3 cellular contexts compared by ENCODE assay signal in genomic region chr1:1976031-1976430, GRCh38.
TF ChIP-seq lines count a peak whose summit lies in the region.

No MANE protein-coding gene starts in this region.

TF ChIP-seq in HCT116, 20 proteins besides CTCF, POLR2A, EP300 and RAD21:
- TF ChIP-seq ZNF274 (IDR thresholded peaks at IDR 0.05; ENCODE audit: low read depth, low read length) (no peak), TCF7L2 (IDR thresholded peaks at IDR 0.05; ENCODE audit: borderline replicate concordance, extremely low read depth, insufficient read depth, insufficient read length) (no peak)

TF ChIP-seq in K562, 482 proteins besides CTCF, POLR2A, EP300 and RAD21:
- TF ChIP-seq MLX (CRISPR knock-in tag; conservative IDR thresholded peaks at IDR 0.05), result no peak
- 0 out of 2 replicates have a peak, but pooled peaks have one; percentile 29 for TF ChIP-seq USF1 (CRISPR knock-in tag; IDR thresholded peaks at IDR 0.05)
- no peak for TF ChIP-seq SP1 (CRISPR knock-in tag; IDR thresholded peaks at IDR 0.05)
- no peak for TF ChIP-seq ZNF551 (CRISPR knock-in tag; IDR thresholded peaks at IDR 0.05)
- TF ChIP-seq NCOA4 (IDR thresholded peaks at IDR 0.05; ENCODE audit: partially characterized antibody), result no peak
- TF ChIP-seq HNRNPK (IDR thresholded peaks at IDR 0.05; ENCODE audit: low read depth, low read length, poor library complexity, severe bottlenecking), result no peak
- no peak for TF ChIP-seq FOXA3 (CRISPR knock-in tag; conservative IDR thresholded peaks at IDR 0.05 in 1 of 2, IDR thresholded peaks at IDR 0.05 in 1 of 2)
- TF ChIP-seq GABPB1 (CRISPR knock-in tag; IDR thresholded peaks at IDR 0.05), result no peak

TF ChIP-seq in GM12891, 5 proteins besides CTCF, POLR2A, EP300 and RAD21:
- no peak for TF ChIP-seq PAX5 (IDR thresholded peaks at IDR 0.05; ENCODE audit: insufficient read depth, low read length, severe bottlenecking)
